Comparison of ENCODE assay signal across 23 cellular contexts in genomic region chr2:105382177-105382576, GRCh38. TPM values are rescaled to one million over a fixed set of nuclear protein-coding genes. Genes with fewer than 3 reads are reported as not detected.
DNase-seq lines count a peak whose midpoint lies in the region; ATAC-seq and TF ChIP-seq lines count a peak whose summit lies in the region.
"Had no signal": no experiment of that assay in that cellular context is flagged by ENCODE, and none has a peak within 500 bp of the region (broad histone marks: within the 10 kb centered on the region; RNA-seq: fewer than 3 reads in every experiment).

No MANE protein-coding gene starts in this region.

- H2AFZ ChIP-seq in HCT116 (ENCODE audit: low read depth, low read length, poor library complexity, severe bottlenecking) (no peak overlapping the region), mesenchymal stem cell (ENCODE audit: low read depth, low read length) (no peak overlapping the region), PC-9 (no peak overlapping the region)

- H3K9me3 ChIP-seq in HCT116 (ENCODE audit: control insufficient read depth in 1 of 2, insufficient read depth in 1 of 2, low read depth in 1 of 2, low read length in 2 of 2) = no peaks in the 10 kb centered on the region
- no peaks in the 10 kb centered on the region for H3K9me3 ChIP-seq in RWPE2 (ENCODE audit: severe bottlenecking)
- H3K9me3 ChIP-seq in mesenchymal stem cell (ENCODE audit: control insufficient read depth, low read length) = no peaks in the 10 kb centered on the region
- no peaks in the 10 kb centered on the region for H3K9me3 ChIP-seq in stomach
- H3K9me3 ChIP-seq in spleen = no peaks in the 10 kb centered on the region
- H3K9me3 ChIP-seq in PC-9 (ENCODE audit: insufficient read depth, low read depth) = 0 out of 2 replicates have a peak, but pooled peaks cover 3% of the 10 kb centered on the region
- H3K9me3 ChIP-seq: BLaER1 treated with 17β-estradiol and CSF1 and Interleukin-3, amounts not matched to agents 10 nM and 100 nM; left lung; neutrophil; thoracic aorta had no signal

- peak overlapping the region; percentile 8 to 46 for H3K18ac ChIP-seq in mesenchymal stem cell (ENCODE audit: low read depth in 1 of 2, low read length in 2 of 2)

- TF ChIP-seq EP300 in stomach (IDR thresholded peaks at IDR 0.05) = no peak

- H3K4ac ChIP-seq in mesenchymal stem cell (ENCODE audit: low read depth in 1 of 2, low read length in 2 of 2) = no peak overlapping the region

- H3K14ac ChIP-seq in mesenchymal stem cell (ENCODE audit: low read length in 2 of 2) = no peak overlapping the region

- H3K4me1 ChIP-seq in HCT116 (ENCODE audit: control insufficient read depth in 1 of 2, insufficient read depth in 2 of 2, low read length in 2 of 2) (peaks cover 0 to under 1% of the 10 kb centered on the region in 2 experiments; a peak in 1 of 4 replicates), RWPE2 (ENCODE audit: insufficient read depth, poor library complexity, severe bottlenecking) (peaks cover 41% of the 10 kb centered on the region), mesenchymal stem cell (ENCODE audit: control insufficient read depth, insufficient read depth, low read depth, low read length) (peaks cover 33% of the 10 kb centered on the region), stomach (peaks cover 64 to 100% (median 80%) of the 10 kb centered on the region in 4 donors), spleen (peaks cover 0 to 48% (median 2%) of the 10 kb centered on the region in 6 donors), PC-9 (replicated peaks; ENCODE audit: insufficient read depth) (peaks cover 59% of the 10 kb centered on the region)

- RAD21 ChIA-PET in HCT116 (lab: Charles Lee; ENCODE audit: low non-redundant PET in 1 of 2, low total read pairs in 2 of 2, uncharacterized antibody in 2 of 2, unreplicated experiment in 2 of 2) = no interaction called here

- peaks cover 86% of the 10 kb centered on the region for H3F3A ChIP-seq in PC-9 (ENCODE audit: insufficient read depth, low read depth)

- peaks cover 91% of the 10 kb centered on the region for H3K79me2 ChIP-seq in HCT116 (ENCODE audit: insufficient read depth, low read length)
- H3K79me2 ChIP-seq in PC-9 (ENCODE audit: low read depth) = peaks cover 92% of the 10 kb centered on the region

- no peak overlapping the region for H3K27ac ChIP-seq in HCT116 (ENCODE audit: low read depth, low read length)
- H3K27ac ChIP-seq in RWPE2 (ENCODE audit: poor library complexity, severe bottlenecking) = peak overlapping the region; percentile 59
- peak overlapping the region; percentile 73 for H3K27ac ChIP-seq in mesenchymal stem cell (ENCODE audit: low read length, poor library complexity, severe bottlenecking)
- peak overlapping the region in 4 of 5 donors; percentile 71 to 93 (median 86) for H3K27ac ChIP-seq in stomach
- peak overlapping the region in 1 of 8 donors; percentile 83 for H3K27ac ChIP-seq in spleen
- H3K27ac ChIP-seq in PC-9 = no peak overlapping the region
- H3K27ac ChIP-seq: BLaER1 treated with 17β-estradiol and CSF1 and Interleukin-3, amounts not matched to agents 10 nM and 100 nM; left lung; neutrophil had no signal

- peak overlapping the region; percentile 5 for H4K8ac ChIP-seq in mesenchymal stem cell (ENCODE audit: low read length)

- H3K79me1 ChIP-seq in mesenchymal stem cell (replicated peaks; ENCODE audit: low read length, poor library complexity, severe bottlenecking) = no peaks in the 10 kb centered on the region

- H2BK5ac ChIP-seq in mesenchymal stem cell (ENCODE audit: low read depth, low read length, poor library complexity, severe bottlenecking) = no peak overlapping the region

- intact Hi-C loops in HCT116 (cut with micrococcal nuclease) = no loop called here
- intact Hi-C loops in stomach (cut with DNase I; ENCODE audit: low total_unique reads) = no loop called here
- intact Hi-C loops in spleen (cut with DNase I; ENCODE audit: low total_unique reads) = no loop called here
- intact Hi-C loops in PC-9 (cut with micrococcal nuclease; ENCODE audit: unreplicated experiment) = no loop called here

- TF ChIP-seq POLR2A in HCT116 (IDR thresholded peaks at IDR 0.05; ENCODE audit: borderline replicate concordance, extremely low read depth, insufficient read depth, insufficient read length) (no peak), stomach (IDR thresholded peaks at IDR 0.05) (no peak), spleen (IDR thresholded peaks at IDR 0.05) (no peak)

- WGBS in mesenchymal stem cell = 100% methylated on average over 2 of the region's 5 CpGs
- 82 to 92% (median 87%) methylated on average over 5 of the region's 5 CpGs for WGBS in stomach, 5 donors
- WGBS in spleen, 5 donors = 92 to 97% (median 93%) methylated on average over 5 of the region's 5 CpGs

- ATAC-seq in HCT116 (no peak), RWPE2 (ENCODE audit: low read depth) (no peak)
- ATAC-seq: left lung; stimulated activated naive CD8-positive, alpha-beta T cell treated with anti-CD3 and anti-CD28 coated beads, Interleukin-15, Interleukin-2, amounts not matched to agents 100 U/mL and 50 U/mL, for 24 hours had no signal

- no peak overlapping the region for H2BK120ac ChIP-seq in mesenchymal stem cell (ENCODE audit: low read depth, low read length)

- TF ChIP-seq CTCF in HCT116 (IDR thresholded peaks at IDR 0.05 in 2 of 3, conservative IDR thresholded peaks at IDR 0.05 in 1 of 3; ENCODE audit: borderline replicate concordance in 1 of 3, insufficient read depth in 1 of 3, low read depth in 2 of 3, low read length in 2 of 3) (no peak), RWPE2 (IDR thresholded peaks at IDR 0.05; ENCODE audit: poor library complexity, severe bottlenecking) (no peak), stomach (IDR thresholded peaks at IDR 0.05) (no peak), spleen (IDR thresholded peaks at IDR 0.05 in 8 of 11, conservative IDR thresholded peaks at IDR 0.05 in 3 of 11) (no peak), PC-9 (conservative IDR thresholded peaks at IDR 0.05) (no peak)

- H3K9ac ChIP-seq in HCT116 (ENCODE audit: low read length) (no peak overlapping the region), mesenchymal stem cell (ENCODE audit: low read length) (no peak overlapping the region)
- H3K9ac ChIP-seq: BLaER1 treated with 17β-estradiol and CSF1 and Interleukin-3, amounts not matched to agents 10 nM and 100 nM had no signal

- peak overlapping the region; percentile 47 for H2AK5ac ChIP-seq in mesenchymal stem cell (ENCODE audit: low read length, severe bottlenecking)

- peaks cover under 1% of the 10 kb centered on the region; the same call in 1 of the 2 replicates for H4K20me1 ChIP-seq in HCT116 (ENCODE audit: insufficient read depth)
- peaks cover 7% of the 10 kb centered on the region; the same call in 1 of the 2 replicates for H4K20me1 ChIP-seq in PC-9 (ENCODE audit: insufficient read depth)
- H4K20me1 ChIP-seq: BLaER1 treated with 17β-estradiol and CSF1 and Interleukin-3, amounts not matched to agents 10 nM and 100 nM had no signal

- no TSS peak for BruUV-seq in HCT116 (replicated peaks; lab: Mats Ljungman, UMichigan)
- BruUV-seq in PC-9 (replicated peaks; lab: Mats Ljungman, UMichigan) = no TSS peak

- CTCF ChIA-PET in HCT116 (lab: Charles Lee) (no interaction called here), PC-9 (lab: Charles Lee) (no interaction called here)

- DNase-seq in HCT116 (ENCODE audit: low read depth, low spot score) = no peak
- no peak for DNase-seq in RWPE2 (ENCODE audit: low spot score)
- no peak for DNase-seq in mesenchymal stem cell
- DNase-seq in stomach = no peak
- DNase-seq in NCI-H524 (lab: John Stamatoyannopoulos, UW) = no peak
- DNase-seq in spleen = no peak
- DNase-seq in PC-9 = no peak
- DNase-seq: activated CD4-positive, alpha-beta memory T cell treated with anti-CD3 and anti-CD28 coated beads for 36 hours; activated CD4-positive, CD25-positive, alpha-beta regulatory T cell treated with anti-CD3 and anti-CD28 coated beads, Interleukin-2, amount 50 U/mL, for 72 hours; activated naive CD4-positive, alpha-beta T cell treated with anti-CD3 and anti-CD28 coated beads for 36 hours; left lung; MM.1S; naive B cell; NCI-H1105 treated with DMSO at 0.1 percent for 48 hours; NCI-H1930; NCI-H524 treated with DMSO at 0.1 percent for 48 hours; NK-92 treated with Interleukin-12 subunit alpha and Interleukin-12 subunit beta, amount 100 ng/mL, for 24 hours; SIG-M5; stimulated activated CD4-positive, alpha-beta T cell treated with anti-CD3 and anti-CD28 coated beads, Interleukin-2, amount 100 ng/mL, for 24 hours; stimulated activated naive CD8-positive, alpha-beta T cell treated with anti-CD3 and anti-CD28 coated beads, Interleukin-15, Interleukin-2, amounts not matched to agents 100 U/mL and 50 U/mL, for 24 hours had no signal

- POLR2A ChIA-PET in HCT116 (lab: Charles Lee) (no interaction called here), PC-9 (lab: Charles Lee; ENCODE audit: unreplicated experiment) (no interaction called here)

- no peak for TF ChIP-seq RAD21 in HCT116 (IDR thresholded peaks at IDR 0.05; ENCODE audit: low read depth)

- no peak overlapping the region for H3K4me3 ChIP-seq in HCT116 (replicated peaks in 1 of 2; ENCODE audit: low read depth in 1 of 2, low read length in 2 of 2)
- no peak overlapping the region for H3K4me3 ChIP-seq in RWPE2 (ENCODE audit: severe bottlenecking)
- no peak overlapping the region for H3K4me3 ChIP-seq in mesenchymal stem cell (ENCODE audit: insufficient read depth in 1 of 2, low read depth in 1 of 2, low read length in 2 of 2)
- H3K4me3 ChIP-seq in stomach = no peak overlapping the region
- no peak overlapping the region for H3K4me3 ChIP-seq in spleen
- no peak overlapping the region for H3K4me3 ChIP-seq in PC-9
- H3K4me3 ChIP-seq: BLaER1 treated with 17β-estradiol and CSF1 and Interleukin-3, amounts not matched to agents 10 nM and 100 nM; left lung; thoracic aorta had no signal

- H3K4me2 ChIP-seq in HCT116 (ENCODE audit: low read length) (no peak overlapping the region), mesenchymal stem cell (ENCODE audit: low read length, poor library complexity, severe bottlenecking) (no peak overlapping the region), PC-9 (no peak overlapping the region)

- H3K36me3 ChIP-seq in HCT116 (ENCODE audit: control insufficient read depth in 1 of 2, insufficient read depth in 2 of 2, low read length in 2 of 2) = peaks cover 23 to 59% of the 10 kb centered on the region in 2 experiments; a peak in 3 of 4 replicates
- peaks cover 97% of the 10 kb centered on the region for H3K36me3 ChIP-seq in RWPE2 (ENCODE audit: low read depth)
- H3K36me3 ChIP-seq in mesenchymal stem cell (ENCODE audit: control insufficient read depth in 1 of 2, insufficient read depth in 2 of 2, low read depth in 1 of 2, low read length in 2 of 2) = peaks cover 48 to 91% of the 10 kb centered on the region in 2 experiments
- peaks cover 11 to 61% (median 32%) of the 10 kb centered on the region in 4 donors for H3K36me3 ChIP-seq in stomach
- H3K36me3 ChIP-seq in spleen = peaks cover 0 to 26% (median 0%) of the 10 kb centered on the region in 6 donors
- H3K36me3 ChIP-seq in PC-9 (ENCODE audit: low read depth) = peaks cover 85% of the 10 kb centered on the region
- H3K36me3 ChIP-seq: BLaER1 treated with 17β-estradiol and CSF1 and Interleukin-3, amounts not matched to agents 10 nM and 100 nM; left lung; neutrophil had no signal

- H3K27me3 ChIP-seq in HCT116 (ENCODE audit: insufficient read depth, low read length) (no peaks in the 10 kb centered on the region), RWPE2 (ENCODE audit: insufficient read depth, poor library complexity, severe bottlenecking) (no peaks in the 10 kb centered on the region), mesenchymal stem cell (ENCODE audit: control insufficient read depth in 1 of 2, insufficient read depth in 1 of 2, low read length in 2 of 2) (no peaks in the 10 kb centered on the region), stomach (no peaks in the 10 kb centered on the region), spleen (replicated peaks in 1 of 7) (peaks cover 0 to 10% (median 0%) of the 10 kb centered on the region in 7 donors), PC-9 (ENCODE audit: insufficient read depth, low read depth) (no peaks in the 10 kb centered on the region)
- H3K27me3 ChIP-seq: BLaER1 treated with 17β-estradiol and CSF1 and Interleukin-3, amounts not matched to agents 10 nM and 100 nM had no signal

- H2BK15ac ChIP-seq in mesenchymal stem cell (ENCODE audit: low read depth, poor library complexity, severe bottlenecking) = no peak overlapping the region

- no peak overlapping the region for H4K91ac ChIP-seq in mesenchymal stem cell (ENCODE audit: low read length)

- H3K9me2 ChIP-seq in HCT116 (ENCODE audit: insufficient read depth) (no peaks in the 10 kb centered on the region), PC-9 (ENCODE audit: insufficient read depth) (no peaks in the 10 kb centered on the region)

- no peak overlapping the region for H2BK12ac ChIP-seq in mesenchymal stem cell (ENCODE audit: low read length in 2 of 2)

- H3K23ac ChIP-seq in mesenchymal stem cell (ENCODE audit: low read length in 2 of 2) = no peak overlapping the region

RNA-seq across cellular contexts. Expression of gene FHL2, which starts 16.7 kb away (rescaled TPM):
- total RNA-seq in HCT116 (2021; ENCODE audit: unreplicated experiment) (86.6 TPM), stomach (100 to 1,000 TPM in 1 of 5 donors, 10 to 100 TPM in 4; 42.3 to 118 (median 57.1) TPM), spleen (10 to 100 TPM; 16.1 to 27.4 (median 21.4) TPM), PC-9 (2021) (109 and 117 TPM in 2 replicates)
- polyA plus RNA-seq in HCT116 (2012) = 150 and 161 TPM in 2 replicates
- 258 TPM for polyA plus RNA-seq in mesenchymal stem cell (2013, experiment 1 of 2)
- 261 TPM for polyA plus RNA-seq in mesenchymal stem cell (2013, experiment 2 of 2)
- polyA plus RNA-seq in stomach (100 to 1,000 TPM in 1 of 3 donors, 10 to 100 TPM in 2; 45.7 to 240 (median 84.2) TPM), spleen (10 to 100 TPM in 1 of 3 donors, 1 to 10 TPM in 2; 6.8 to 12.2 (median 8.8) TPM)

RNA-seq across cellular contexts. Expression of gene C2orf49, which starts 44.8 kb away (rescaled TPM):
- total RNA-seq in HCT116 (2021; ENCODE audit: unreplicated experiment) (17.2 TPM), stomach (10 to 100 TPM; 10.5 to 22.0 (median 11.3) TPM), spleen (10 to 100 TPM; 13.7 to 33.7 (median 18.3) TPM), PC-9 (2021) (16.2 and 19.8 TPM in 2 replicates)
- polyA plus RNA-seq in HCT116 (2012) = 7.0 and 9.9 TPM in 2 replicates
- polyA plus RNA-seq in mesenchymal stem cell (2013, experiment 1 of 2) = 19.4 TPM
- 18.0 TPM for polyA plus RNA-seq in mesenchymal stem cell (2013, experiment 2 of 2)
- polyA plus RNA-seq in stomach (10 to 100 TPM in 1 of 3 donors, 1 to 10 TPM in 2; 6.3 to 11.2 (median 7.0) TPM), spleen (1 to 10 TPM; 4.3 to 6.7 (median 6.4) TPM)

RNA-seq across cellular contexts. Expression of gene TGFBRAP1, which starts 52.6 kb away (rescaled TPM):
- 18.3 TPM for total RNA-seq in HCT116 (2021; ENCODE audit: unreplicated experiment)
- 9.7 and 11.1 TPM in 2 replicates for polyA plus RNA-seq in HCT116 (2012)
- polyA plus RNA-seq in mesenchymal stem cell (2013, experiment 1 of 2) = 18.5 TPM
- polyA plus RNA-seq in mesenchymal stem cell (2013, experiment 2 of 2) = 18.7 TPM
- total RNA-seq in stomach = 10 to 100 TPM; 13.4 to 35.7 (median 28.1) TPM
- 10 to 100 TPM in 1 of 3 donors, 1 to 10 TPM in 2; 4.9 to 11.6 (median 8.3) TPM for polyA plus RNA-seq in stomach
- total RNA-seq in spleen = 10 to 100 TPM; 19.2 to 32.7 (median 24.0) TPM
- 1 to 10 TPM; 4.6 to 7.1 (median 4.7) TPM for polyA plus RNA-seq in spleen
- total RNA-seq in PC-9 (2021) = 11.4 and 16.7 TPM in 2 replicates

Comparison
In these comparisons a context has a peak if more than half of its experiments do, and no peak if none do; other contexts are left out.
1. H3K27ac ChIP-seq: peak in RWPE2 (single experiment), mesenchymal stem cell (single experiment) and stomach (4 of 5); none in HCT116 (single experiment) and PC-9 (single experiment).